24 cellular contexts compared by ENCODE assay signal in genomic region chr18:76307293-76307690, GRCh38.
"Had no signal": no experiment of that assay in that cellular context is flagged by ENCODE, and none has a peak within 500 bp of the region (broad histone marks: within the 10 kb centered on the region; RNA-seq: fewer than 3 reads in every experiment).

No MANE protein-coding gene starts in this region.

- H3K4me1 Mint-ChIP-seq: activated naive CD4-positive, alpha-beta T cell treated with anti-CD3 and anti-CD28 coated beads, Interleukin-2, amount 10 ng/mL, durations not matched to agents 7 days and 5 days; activated naive CD8-positive, alpha-beta T cell treated with anti-CD3 and anti-CD28 coated beads for 36 hours had no signal

- DNase-seq: activated CD4-positive, alpha-beta T cell treated with anti-CD3 and anti-CD28 coated beads for 4 hours; activated CD8-positive, alpha-beta memory T cell treated with anti-CD3 and anti-CD28 coated beads, Interleukin-2, amount 50 U/mL, for 4 hours; activated gamma-delta T cell treated with Interleukin-2 at 50 U/mL for 16 hours; activated naive CD4-positive, alpha-beta T cell treated with anti-CD3 and anti-CD28 coated beads, Interleukin-2, amount 10 ng/mL, durations not matched to agents 7 days and 5 days; activated naive CD8-positive, alpha-beta T cell treated with anti-CD3 and anti-CD28 coated beads for 36 hours; activated T-cell treated with anti-CD3 and anti-CD28 coated beads, Interleukin-2, amount 50 U/mL, for 72 hours; brain microvascular endothelial cell; cerebellar nuclear complex; colonic mucosa; NCI-H146; NCI-H1930; NCI-H2171; NCI-H226; NCI-H526; NCI-H774; Peyer's patch; Right ventricle myocardium superior had no signal

- H3K4me1 ChIP-seq: colonic mucosa, Peyer's patch, SJSA1 had no signal

- H3K4me3 Mint-ChIP-seq: activated CD8-positive, alpha-beta T cell treated with anti-CD3 and anti-CD28 coated beads for 36 hours; activated naive CD4-positive, alpha-beta T cell treated with anti-CD3 and anti-CD28 coated beads, Interleukin-2, amount 10 ng/mL, durations not matched to agents 7 days and 5 days; activated naive CD8-positive, alpha-beta T cell treated with anti-CD3 and anti-CD28 coated beads for 36 hours; activated T-cell treated with anti-CD3 and anti-CD28 coated beads, Interleukin-2, amount 50 U/mL, for 72 hours; T-helper 1 cell treated with Interleukin-12 subunit alpha and Interleukin-12 subunit beta and Interleukin-4 antibody, amounts not matched to agents 30 μg/mL and 1 μg/mL, for 36 hours had no signal

- H3K27me3 ChIP-seq: brain microvascular endothelial cell, cardiac muscle cell, colonic mucosa, Peyer's patch had no signal

- H3K27ac Mint-ChIP-seq: activated CD8-positive, alpha-beta T cell treated with anti-CD3 and anti-CD28 coated beads for 36 hours; activated naive CD4-positive, alpha-beta T cell treated with anti-CD3 and anti-CD28 coated beads, Interleukin-2, amount 10 ng/mL, durations not matched to agents 7 days and 5 days; activated naive CD8-positive, alpha-beta T cell treated with anti-CD3 and anti-CD28 coated beads for 36 hours; activated T-cell treated with anti-CD3 and anti-CD28 coated beads, Interleukin-2, amount 50 U/mL, for 72 hours; activated T-helper 2 cell treated with anti-CD3 and anti-CD28 coated beads, Interferon-gamma antibody, Interleukin-2, Interleukin-4, amounts not matched to agents 10 μg/mL and 5 μg/mL and 100 μg/mL, durations not matched to agents 14 hours and 24 hours and 36 hours; T-helper 1 cell treated with Interleukin-12 subunit alpha and Interleukin-12 subunit beta and Interleukin-4 antibody, amounts not matched to agents 30 μg/mL and 1 μg/mL, for 36 hours had no signal

- H3K27me3 Mint-ChIP-seq: activated naive CD4-positive, alpha-beta T cell treated with anti-CD3 and anti-CD28 coated beads, Interleukin-2, amount 10 ng/mL, durations not matched to agents 7 days and 5 days; activated naive CD8-positive, alpha-beta T cell treated with anti-CD3 and anti-CD28 coated beads for 36 hours had no signal

- H3K36me3 ChIP-seq: brain microvascular endothelial cell, cardiac muscle cell, colonic mucosa, Peyer's patch, SJSA1 had no signal

- H3K4me3 ChIP-seq: cardiac muscle cell, colonic mucosa, Peyer's patch, SJSA1 had no signal

- H3K27ac ChIP-seq: brain microvascular endothelial cell, cardiac muscle cell, colonic mucosa, Peyer's patch, RWPE1, SJSA1 had no signal

- H3K36me3 Mint-ChIP-seq: activated naive CD4-positive, alpha-beta T cell treated with anti-CD3 and anti-CD28 coated beads, Interleukin-2, amount 10 ng/mL, durations not matched to agents 7 days and 5 days; activated naive CD8-positive, alpha-beta T cell treated with anti-CD3 and anti-CD28 coated beads for 36 hours had no signal

- H3K9me3 ChIP-seq: colonic mucosa, Peyer's patch, SJSA1 had no signal

- H3K9me3 Mint-ChIP-seq: activated CD8-positive, alpha-beta T cell treated with anti-CD3 and anti-CD28 coated beads for 36 hours; activated naive CD4-positive, alpha-beta T cell treated with anti-CD3 and anti-CD28 coated beads, Interleukin-2, amount 10 ng/mL, durations not matched to agents 7 days and 5 days; activated naive CD8-positive, alpha-beta T cell treated with anti-CD3 and anti-CD28 coated beads for 36 hours; activated T-cell treated with anti-CD3 and anti-CD28 coated beads, Interleukin-2, amount 50 U/mL, for 72 hours; activated T-helper 2 cell treated with anti-CD3 and anti-CD28 coated beads, Interferon-gamma antibody, Interleukin-2, Interleukin-4, amounts not matched to agents 10 μg/mL and 5 μg/mL and 100 μg/mL, durations not matched to agents 14 hours and 24 hours and 36 hours; T-helper 1 cell treated with Interleukin-12 subunit alpha and Interleukin-12 subunit beta and Interleukin-4 antibody, amounts not matched to agents 30 μg/mL and 1 μg/mL, for 36 hours had no signal

- ATAC-seq: activated CD4-positive, CD25-positive, alpha-beta regulatory T cell treated with anti-CD3 and anti-CD28 coated beads, Interleukin-2, amount 50 U/mL, for 24 hours; activated CD8-positive, alpha-beta T cell treated with anti-CD3 and anti-CD28 coated beads for 36 hours; activated T-cell treated with anti-CD3 and anti-CD28 coated beads, Interleukin-2, amount 50 U/mL, for 72 hours had no signal
